Comparison of ENCODE assay signal across 2 cellular contexts in genomic region chr4:104211657-104212056, GRCh38.
TF ChIP-seq lines count a peak whose summit lies in the region.

No MANE protein-coding gene starts in this region.

TF ChIP-seq in Ishikawa, 13 proteins besides CTCF, POLR2A, EP300 and RAD21 (continued from another document):
- TF ChIP-seq FOXM1 (IDR thresholded peaks at IDR 0.05; ENCODE audit: borderline replicate concordance, low read depth): no peak
- peak; percentile 59; the same call in 1 of the 2 replicates for TF ChIP-seq CEBPB (IDR thresholded peaks at IDR 0.05)
- no peak for TF ChIP-seq REST (IDR thresholded peaks at IDR 0.05; ENCODE audit: low read depth)
TF ChIP-seq in Ishikawa: peak in this region for 1.

TF ChIP-seq in liver, 16 proteins besides CTCF, POLR2A, EP300 and RAD21 (continued from another document):
- TF ChIP-seq NR2F2 (IDR thresholded peaks at IDR 0.05) (no peak), HNF4G (IDR thresholded peaks at IDR 0.05) (no peak), YY1 (IDR thresholded peaks at IDR 0.05) (no peak), REST (IDR thresholded peaks at IDR 0.05) (no peak), ZBTB33 (IDR thresholded peaks at IDR 0.05) (no peak)
TF ChIP-seq in liver: peak in this region for 2.
